In the genomic region with DNA sequence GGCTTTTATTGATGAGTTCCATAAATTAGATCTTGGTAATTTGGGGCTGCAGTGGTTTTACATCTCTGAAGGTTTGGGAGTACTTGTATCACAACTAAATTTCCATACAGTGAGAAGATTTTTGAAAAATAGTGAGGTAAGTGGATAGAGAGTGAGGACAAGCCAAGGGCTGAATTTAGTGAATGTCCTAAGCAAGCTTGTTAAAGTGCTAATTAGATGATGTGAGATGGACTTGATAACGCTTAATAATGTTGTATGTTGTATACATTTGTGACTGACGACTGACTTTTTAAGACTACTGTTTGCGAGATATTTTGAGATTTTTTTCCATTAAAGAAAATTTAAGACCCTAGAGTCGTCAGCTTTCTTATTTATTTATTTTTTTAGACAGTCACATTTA, we compare ENCODE assay signal across 18 cellular contexts. TPM values are rescaled to one million over a fixed set of nuclear protein-coding genes. Genes with fewer than 3 reads are reported as not detected.
A peak's percentile ranks its signal among the peaks of the same experiment; 100 is the strongest.
DNase-seq lines count a peak whose midpoint lies in the region; ATAC-seq lines count a peak whose summit lies in the region.
"Had no signal": no experiment of that assay in that cellular context is flagged by ENCODE, and none has a peak within 500 bp of the region (broad histone marks: within the 10 kb centered on the region; RNA-seq: fewer than 3 reads in every experiment).

No MANE protein-coding gene starts in this region.

- H2BK120ac ChIP-seq in mesendoderm (ENCODE audit: low read depth, low read length), result no peak overlapping the region

- peaks cover 13% of the 10 kb centered on the region for H3K36me3 Mint-ChIP-seq in activated CD8-positive, alpha-beta memory T cell treated with anti-CD3 and anti-CD28 coated beads, Interleukin-2, amount 10 ng/mL, durations not matched to agents 7 days and 5 days
- H3K36me3 Mint-ChIP-seq in IgD-negative memory B cell, result no peaks in the 10 kb centered on the region
- H3K36me3 Mint-ChIP-seq in activated T-helper 17 cell treated with anti-CD3 and anti-CD28 coated beads, Interleukin-2, amount 50 U/mL, for 72 hours (ENCODE audit: low read depth), result peaks cover 9% of the 10 kb centered on the region
- peaks cover 8% of the 10 kb centered on the region for H3K36me3 Mint-ChIP-seq in natural killer cell treated with Interleukin-12 subunit alpha and Interleukin-12 subunit beta and Interleukin-15 and Interleukin-18, amount 100 ng/mL, for 72 hours

- no peaks in the 10 kb centered on the region for H3K27me3 ChIP-seq in HAP-1 (ENCODE audit: low read depth)
- no peaks in the 10 kb centered on the region for H3K27me3 ChIP-seq in mesendoderm (ENCODE audit: insufficient read depth, low read length, poor library complexity)
- H3K27me3 ChIP-seq: brain microvascular endothelial cell had no signal

- peaks cover 56% of the 10 kb centered on the region for H3K4me1 Mint-ChIP-seq in activated CD8-positive, alpha-beta memory T cell treated with anti-CD3 and anti-CD28 coated beads, Interleukin-2, amount 10 ng/mL, durations not matched to agents 7 days and 5 days
- H3K4me1 Mint-ChIP-seq in IgD-negative memory B cell, result peaks cover 49 to 60% (median 60%) of the 10 kb centered on the region in 3 donors
- H3K4me1 Mint-ChIP-seq in activated T-helper 17 cell treated with anti-CD3 and anti-CD28 coated beads, Interleukin-2, amount 50 U/mL, for 72 hours, result peaks cover 39% of the 10 kb centered on the region
- H3K4me1 Mint-ChIP-seq in natural killer cell treated with Interleukin-12 subunit alpha and Interleukin-12 subunit beta and Interleukin-15 and Interleukin-18, amount 100 ng/mL, for 72 hours (ENCODE audit: low read depth in 2 of 2), result peaks cover 49 to 61% of the 10 kb centered on the region in 2 donors

- in situ Hi-C loops in HAP-1 (cut with MboI; ENCODE audit: low sequenced_read_pairs), result no loop called here

- no peaks in the 10 kb centered on the region for H3K9me3 Mint-ChIP-seq in activated CD8-positive, alpha-beta memory T cell treated with anti-CD3 and anti-CD28 coated beads, Interleukin-2, amount 10 ng/mL, durations not matched to agents 7 days and 5 days (ENCODE audit: low read depth)
- H3K9me3 Mint-ChIP-seq in IgD-negative memory B cell, result no peaks in the 10 kb centered on the region
- H3K9me3 Mint-ChIP-seq in activated T-helper 17 cell treated with anti-CD3 and anti-CD28 coated beads, Interleukin-2, amount 50 U/mL, for 72 hours, result no peaks in the 10 kb centered on the region
- no peaks in the 10 kb centered on the region for H3K9me3 Mint-ChIP-seq in natural killer cell treated with Interleukin-12 subunit alpha and Interleukin-12 subunit beta and Interleukin-15 and Interleukin-18, amount 100 ng/mL, for 72 hours
- H3K9me3 Mint-ChIP-seq: dendritic cell treated with granulocyte-macrophage colony-stimulating factor and Interleukin-4, amounts not matched to agents 40 ng/mL and 50 ng/mL, for 4 days; neural crest cell had no signal

- no peak for DNase-seq in activated CD8-positive, alpha-beta memory T cell treated with anti-CD3 and anti-CD28 coated beads, Interleukin-2, amount 10 ng/mL, durations not matched to agents 7 days and 5 days
- DNase-seq in activated CD8-positive, alpha-beta memory T cell treated with anti-CD3 and anti-CD28 coated beads, Interleukin-2, amount 50 U/mL, for 4 hours, result no peak
- DNase-seq in natural killer cell treated with Interleukin-12 subunit alpha and Interleukin-12 subunit beta and Interleukin-15 and Interleukin-18, amount 100 ng/mL, for 72 hours (ENCODE audit: low spot score), result no peak
- DNase-seq in HAP-1 (ENCODE audit: low spot score in 2 of 2), result no peak
- DNase-seq in mesendoderm, result no peak
- DNase-seq: activated effector memory CD4-positive, alpha-beta T cell treated with Interleukin-2 at 50 U/mL for 16 hours; brain microvascular endothelial cell; GM23248; lower lobe of right lung; NCI-H1694 treated with DMSO at 0.1 percent for 48 hours; NCI-H345; SHP77 treated with DMSO at 0.1 percent for 48 hours; T1000 had no signal

- no peak for ATAC-seq in activated CD8-positive, alpha-beta memory T cell treated with anti-CD3 and anti-CD28 coated beads, Interleukin-2, amount 10 ng/mL, durations not matched to agents 7 days and 5 days
- ATAC-seq in activated T-helper 17 cell treated with anti-CD3 and anti-CD28 coated beads, Interleukin-2, amount 50 U/mL, for 72 hours (replicated peaks), result no peak
- ATAC-seq in natural killer cell treated with Interleukin-12 subunit alpha and Interleukin-12 subunit beta and Interleukin-15 and Interleukin-18, amount 100 ng/mL, for 72 hours, result no peak
- ATAC-seq in HG03159 (IDR thresholded peaks at IDR 0.05; ENCODE audit: unreplicated experiment), result no peak
- ATAC-seq: lower lobe of right lung had no signal

- peak overlapping the region; percentile 20 for H3K27ac Mint-ChIP-seq in activated CD8-positive, alpha-beta memory T cell treated with anti-CD3 and anti-CD28 coated beads, Interleukin-2, amount 10 ng/mL, durations not matched to agents 7 days and 5 days
- H3K27ac Mint-ChIP-seq in IgD-negative memory B cell, result peak overlapping the region; percentile 2 to 76 (median 49)
- H3K27ac Mint-ChIP-seq in activated T-helper 17 cell treated with anti-CD3 and anti-CD28 coated beads, Interleukin-2, amount 50 U/mL, for 72 hours, result peak overlapping the region; percentile 82
- H3K27ac Mint-ChIP-seq in natural killer cell treated with Interleukin-12 subunit alpha and Interleukin-12 subunit beta and Interleukin-15 and Interleukin-18, amount 100 ng/mL, for 72 hours, result peak overlapping the region; percentile 75 to 84
- H3K27ac Mint-ChIP-seq: dendritic cell treated with granulocyte-macrophage colony-stimulating factor and Interleukin-4, amounts not matched to agents 40 ng/mL and 50 ng/mL, for 4 days had no signal

- no peak overlapping the region for H2BK15ac ChIP-seq in mesendoderm (replicated peaks; ENCODE audit: low read depth)

- no peak overlapping the region for H3K23ac ChIP-seq in mesendoderm (ENCODE audit: low read length)

- no peak overlapping the region for H4K5ac ChIP-seq in mesendoderm (ENCODE audit: low read length)

- H2AK5ac ChIP-seq in mesendoderm (ENCODE audit: low read length), result no peak overlapping the region

- peak overlapping the region; percentile 69 for H3K4me3 Mint-ChIP-seq in activated CD8-positive, alpha-beta memory T cell treated with anti-CD3 and anti-CD28 coated beads, Interleukin-2, amount 10 ng/mL, durations not matched to agents 7 days and 5 days
- peak overlapping the region; percentile 9 to 83 (median 60) for H3K4me3 Mint-ChIP-seq in IgD-negative memory B cell
- H3K4me3 Mint-ChIP-seq in activated T-helper 17 cell treated with anti-CD3 and anti-CD28 coated beads, Interleukin-2, amount 50 U/mL, for 72 hours, result peak overlapping the region; percentile 89
- peak overlapping the region; percentile 79 for H3K4me3 Mint-ChIP-seq in natural killer cell treated with Interleukin-12 subunit alpha and Interleukin-12 subunit beta and Interleukin-15 and Interleukin-18, amount 100 ng/mL, for 72 hours
- H3K4me3 Mint-ChIP-seq: dendritic cell treated with granulocyte-macrophage colony-stimulating factor and Interleukin-4, amounts not matched to agents 40 ng/mL and 50 ng/mL, for 4 days had no signal

- H3K4ac ChIP-seq in mesendoderm (ENCODE audit: low read depth, low read length), result no peak overlapping the region

- H3K4me1 ChIP-seq in HAP-1, result peaks cover 31% of the 10 kb centered on the region
- H3K4me1 ChIP-seq in mesendoderm (ENCODE audit: control insufficient read depth, low read depth, low read length), result no peaks in the 10 kb centered on the region

- no CpG with 5 or more reads among the region's 4 CpGs for WGBS in mesendoderm (ENCODE audit: extremely low coverage, insufficient coverage, low lambda C conversion rate)

- H2BK5ac ChIP-seq in mesendoderm (ENCODE audit: low read length), result no peak overlapping the region

- H3K27ac ChIP-seq in mesendoderm (ENCODE audit: low read depth, low read length), result no peak overlapping the region
- H3K27ac ChIP-seq: brain microvascular endothelial cell, GM23248, lower lobe of right lung had no signal

- H3K79me2 ChIP-seq in mesendoderm (ENCODE audit: control insufficient read depth, insufficient read depth, low read length), result peaks cover 23% of the 10 kb centered on the region

- no peak overlapping the region for H3K4me3 ChIP-seq in HAP-1
- H3K4me3 ChIP-seq in mesendoderm (ENCODE audit: low read length), result no peak overlapping the region
- H3K4me3 ChIP-seq: GM23248, lower lobe of right lung had no signal

- H3K9ac ChIP-seq in mesendoderm (ENCODE audit: low read length), result no peak overlapping the region
- H3K9ac ChIP-seq: GM23248 had no signal

- H3K27me3 Mint-ChIP-seq in activated CD8-positive, alpha-beta memory T cell treated with anti-CD3 and anti-CD28 coated beads, Interleukin-2, amount 10 ng/mL, durations not matched to agents 7 days and 5 days, result no peaks in the 10 kb centered on the region
- H3K27me3 Mint-ChIP-seq in IgD-negative memory B cell, result no peaks in the 10 kb centered on the region
- H3K27me3 Mint-ChIP-seq in activated T-helper 17 cell treated with anti-CD3 and anti-CD28 coated beads, Interleukin-2, amount 50 U/mL, for 72 hours, result no peaks in the 10 kb centered on the region
- no peaks in the 10 kb centered on the region for H3K27me3 Mint-ChIP-seq in natural killer cell treated with Interleukin-12 subunit alpha and Interleukin-12 subunit beta and Interleukin-15 and Interleukin-18, amount 100 ng/mL, for 72 hours
- H3K27me3 Mint-ChIP-seq: dendritic cell treated with granulocyte-macrophage colony-stimulating factor and Interleukin-4, amounts not matched to agents 40 ng/mL and 50 ng/mL, for 4 days had no signal

- no peak overlapping the region for H4K8ac ChIP-seq in mesendoderm (ENCODE audit: low read depth, low read length)

- no peak overlapping the region for H3K56ac ChIP-seq in mesendoderm (ENCODE audit: low read length)

- no peaks in the 10 kb centered on the region for H3K9me3 ChIP-seq in HAP-1
- H3K9me3 ChIP-seq: lower lobe of right lung had no signal

- 0 out of 2 replicates have a peak, but pooled peaks cover 3% of the 10 kb centered on the region for H3K36me3 ChIP-seq in HAP-1 (replicated peaks)
- no peaks in the 10 kb centered on the region for H3K36me3 ChIP-seq in mesendoderm (ENCODE audit: control insufficient read depth, insufficient read depth, low read length)
- H3K36me3 ChIP-seq: brain microvascular endothelial cell, lower lobe of right lung had no signal

- CTCF ChIA-PET in activated CD8-positive, alpha-beta memory T cell treated with anti-CD3 and anti-CD28 coated beads, Interleukin-2, amount 10 ng/mL, durations not matched to agents 7 days and 5 days (lab: Charles Lee), result no interaction called here

- H3K18ac ChIP-seq in mesendoderm (ENCODE audit: low read length), result no peak overlapping the region

- H3K79me1 ChIP-seq in mesendoderm (ENCODE audit: low read length), result peaks cover 2% of the 10 kb centered on the region

- H3K4me2 ChIP-seq in mesendoderm (ENCODE audit: low read length), result no peak overlapping the region

RNA-seq across cellular contexts. Expression of gene NFATC3, which starts 3.9 kb away (rescaled TPM):
- total RNA-seq in activated CD8-positive, alpha-beta memory T cell treated with anti-CD3 and anti-CD28 coated beads, Interleukin-2, amount 10 ng/mL, durations not matched to agents 7 days and 5 days, result 100 to 1,000 TPM; 176 to 183 TPM
- 47.2 TPM for polyA plus RNA-seq in IgD-negative memory B cell
- 10 to 100 TPM; 71.1 to 78.1 TPM for total RNA-seq in activated T-helper 17 cell treated with anti-CD3 and anti-CD28 coated beads, Interleukin-2, amount 50 U/mL, for 72 hours
- 100 to 1,000 TPM in 1 of 2 donors, 10 to 100 TPM in 1; 91.9 to 131 TPM for total RNA-seq in natural killer cell treated with Interleukin-12 subunit alpha and Interleukin-12 subunit beta and Interleukin-15 and Interleukin-18, amount 100 ng/mL, for 72 hours
- 18.9 TPM for polyA plus RNA-seq in mesendoderm (2013, experiment 1 of 2)
- 18.0 TPM for polyA plus RNA-seq in mesendoderm (2013, experiment 2 of 2)

Comparison
In these comparisons a context has a peak if more than half of its experiments do, and no peak if none do; other contexts are left out.
1. H3K27ac Mint-ChIP-seq: peak in every context shown above with its lines; median percentile 82 in activated T-helper 17 cell treated with anti-CD3 and anti-CD28 coated beads, Interleukin-2, amount 50 U/mL, for 72 hours; 80 in natural killer cell treated with Interleukin-12 subunit alpha and Interleukin-12 subunit beta and Interleukin-15 and Interleukin-18, amount 100 ng/mL, for 72 hours; 49 in IgD-negative memory B cell; 20 in activated CD8-positive, alpha-beta memory T cell treated with anti-CD3 and anti-CD28 coated beads, Interleukin-2, amount 10 ng/mL, durations not matched to agents 7 days and 5 days.